Comparison of ENCODE assay signal across 10 cellular contexts in genomic region chr4:133152801-133153526, GRCh38. TPM values are rescaled to one million over a fixed set of nuclear protein-coding genes. Genes with fewer than 3 reads are reported as not detected.
A peak's percentile ranks its signal among the peaks of the same experiment; 100 is the strongest.
DNase-seq lines count a peak whose midpoint lies in the region; ATAC-seq and TF ChIP-seq lines count a peak whose summit lies in the region.
"Had no signal": no experiment of that assay in that cellular context is flagged by ENCODE, and none has a peak within 500 bp of the region (broad histone marks: within the 10 kb centered on the region; RNA-seq: fewer than 3 reads in every experiment).

No MANE protein-coding gene starts in this region.

- H3K4me3 ChIP-seq in IMR-90 (ENCODE audit: insufficient read depth, low read depth, low read length) (no peak overlapping the region; the same call in 1 of the 2 replicates), ovary (peak overlapping the region; percentile 40)

- no TSS peak for BruUV-seq in Calu3 (replicated peaks; lab: Mats Ljungman, UMichigan)
- no TSS peak for BruUV-seq in IMR-90 (replicated peaks; lab: Mats Ljungman, UMichigan)

- TF ChIP-seq RAD21 in IMR-90 (IDR thresholded peaks at IDR 0.05; ENCODE audit: low read length), result no peak

- H3K27ac ChIP-seq in IMR-90 (ENCODE audit: insufficient read depth, low read length) (no peak overlapping the region), ovary (peak overlapping the region in 1 of 2 donors; percentile 56)

- no peak overlapping the region for H3K56ac ChIP-seq in IMR-90 (ENCODE audit: extremely low read depth, insufficient read depth, low read length)

- intact Hi-C loops in Calu3 (cut with micrococcal nuclease; ENCODE audit: unreplicated experiment), result loop anchor here (5.0 kb wide), 1 partner anchor 329 kb away; no protein-coding TSS in a partner anchor
- intact Hi-C loops in IMR-90 (cut with micrococcal nuclease), result loop anchor here (5.0 kb wide), 1 partner anchor 689 kb away; no protein-coding TSS in a partner anchor
- intact Hi-C loops in ovary (cut with DNase I), result no loop called here

- no peaks in the 10 kb centered on the region for H3K9me1 ChIP-seq in IMR-90 (ENCODE audit: insufficient read depth, low read length)

- H2BK120ac ChIP-seq in IMR-90 (ENCODE audit: low read depth, low read length), result no peak overlapping the region

- no peak overlapping the region for H3K9ac ChIP-seq in IMR-90 (ENCODE audit: low read depth, low read length)

- no peak overlapping the region for H4K91ac ChIP-seq in IMR-90 (ENCODE audit: insufficient read depth, low read depth, low read length)

- H3K4me2 ChIP-seq in IMR-90 (ENCODE audit: low read depth, low read length), result peak overlapping the region; percentile 64

- H2AK5ac ChIP-seq in IMR-90 (ENCODE audit: low read depth, low read length), result no peak overlapping the region

- DNase-seq in Calu3 (no peak), IMR-90 (no peak), fibroblast of peridontal ligament (ENCODE audit: extremely low read depth) (peak; percentile 29), ovary (no peak), HUDEP-2 (lab: John Stamatoyannopoulos, UW; ENCODE audit: unreplicated experiment in 76 of 76) (no peak), MV-4-11 (lab: John Stamatoyannopoulos, UW) (no peak)
- DNase-seq in stimulated activated CD4-positive, alpha-beta T cell treated with anti-CD3 and anti-CD28 coated beads, Interleukin-12 subunit alpha, Interleukin-12 subunit beta, amount 100 ng/mL, for 4 hours, result no peak
- DNase-seq: effector memory CD4-positive, alpha-beta T cell; NCI-H1092 had no signal

- H2BK15ac ChIP-seq in IMR-90 (ENCODE audit: low read depth, low read length), result no peak overlapping the region

- no peak overlapping the region for H3K4ac ChIP-seq in IMR-90 (ENCODE audit: low read depth, low read length)

- 0% methylated on average over 1 of the region's 21 CpGs; no CpG with 5 or more reads in 1 of the 2 experiments for WGBS in IMR-90 (ENCODE audit: extremely low coverage in 2 of 2, insufficient read length in 1 of 2), 2 experiments
- 4 to 8% (median 5%) methylated on average over 21 of the region's 21 CpGs for WGBS in ovary, 3 donors

- H3K27me3 ChIP-seq in IMR-90 (ENCODE audit: control insufficient read depth, insufficient read depth, low read length) (peaks cover 44% of the 10 kb centered on the region), ovary (no peaks in the 10 kb centered on the region)

- TF ChIP-seq EP300 in ovary (IDR thresholded peaks at IDR 0.05), result no peak

- H3K4me1 ChIP-seq in IMR-90 (ENCODE audit: control insufficient read depth, insufficient read depth, low read length) (peaks cover 2% of the 10 kb centered on the region; the same call in 1 of the 2 replicates), ovary (ENCODE audit: insufficient read depth) (no peaks in the 10 kb centered on the region)

- H3K79me1 ChIP-seq in IMR-90 (ENCODE audit: low read depth in 1 of 2, low read length in 2 of 2), result no peaks in the 10 kb centered on the region

- ATAC-seq in IMR-90 (ENCODE audit: low read depth) (no peak), HG03442 (IDR thresholded peaks at IDR 0.05; ENCODE audit: unreplicated experiment) (no peak)

- peaks cover 7% of the 10 kb centered on the region for H3K4me1 Mint-ChIP-seq in Calu3 (ENCODE audit: low read depth, unreplicated experiment)

- no peak overlapping the region for H2AK9ac ChIP-seq in IMR-90 (replicated peaks; ENCODE audit: low read depth, low read length, poor library complexity)

- no peak overlapping the region for H4K8ac ChIP-seq in IMR-90 (ENCODE audit: low read depth in 2 of 2, low read length in 2 of 2)

- POLR2A ChIA-PET in IMR-90 (lab: Charles Lee; ENCODE audit: unreplicated experiment), result no interaction called here

- H3K4me3 Mint-ChIP-seq in Calu3 (ENCODE audit: low read depth, unreplicated experiment), result peak overlapping the region; percentile 64

- H3K27me3 Mint-ChIP-seq in Calu3 (ENCODE audit: unreplicated experiment), result no peaks in the 10 kb centered on the region

- peaks cover 7% of the 10 kb centered on the region for H3K9me3 Mint-ChIP-seq in Calu3 (ENCODE audit: low read depth, unreplicated experiment)

- H4K20me1 ChIP-seq in IMR-90 (ENCODE audit: insufficient read depth, low read length), result no peaks in the 10 kb centered on the region

- H4K5ac ChIP-seq in IMR-90 (ENCODE audit: low read depth, low read length), result no peak overlapping the region

- no peak overlapping the region for H3K27ac Mint-ChIP-seq in Calu3 (ENCODE audit: unreplicated experiment)

- H3K18ac ChIP-seq in IMR-90 (ENCODE audit: low read depth, low read length), result no peak overlapping the region

- peak overlapping the region; percentile 71 for H2AFZ ChIP-seq in IMR-90 (replicated peaks; ENCODE audit: low read length, poor library complexity)

- no peak for TF ChIP-seq POLR2A in IMR-90 (IDR thresholded peaks at IDR 0.05; ENCODE audit: low read depth, low read length)
- TF ChIP-seq POLR2A in ovary (IDR thresholded peaks at IDR 0.05), result no peak

- no peak overlapping the region for H2BK20ac ChIP-seq in IMR-90 (ENCODE audit: low read depth, low read length)

- in situ Hi-C loops in IMR-90 (cut with MboI; ENCODE audit: low sequenced_read_pairs), result no loop called here

- no peak overlapping the region; the same call in 1 of the 2 replicates for H3K23ac ChIP-seq in IMR-90 (ENCODE audit: low read depth, low read length)

- H3K36me3 ChIP-seq in IMR-90 (ENCODE audit: control insufficient read depth, insufficient read depth, low read length) (no peaks in the 10 kb centered on the region), ovary (no peaks in the 10 kb centered on the region)

- no peak overlapping the region for H2BK5ac ChIP-seq in IMR-90 (ENCODE audit: low read depth, low read length, poor library complexity, severe bottlenecking)

- no peak for TF ChIP-seq CTCF in Calu3 (IDR thresholded peaks at IDR 0.05; ENCODE audit: unreplicated experiment)
- no peak for TF ChIP-seq CTCF in IMR-90 (conservative IDR thresholded peaks at IDR 0.05; ENCODE audit: low read depth, low read length)
- no peak for TF ChIP-seq CTCF in ovary (IDR thresholded peaks at IDR 0.05)

- H3K9me3 ChIP-seq in IMR-90 (ENCODE audit: control insufficient read depth, insufficient read depth, low read length) (no peaks in the 10 kb centered on the region), ovary (no peaks in the 10 kb centered on the region)

- CTCF ChIA-PET in Calu3 (lab: Charles Lee) (no interaction called here), IMR-90 (lab: Yijun Ruan, JAX) (no interaction called here)

- no peak overlapping the region for H3K14ac ChIP-seq in IMR-90 (replicated peaks; ENCODE audit: low read depth, low read length)

- dilution Hi-C loops in IMR-90 (cut with HindIII; ENCODE audit: low sequenced_read_pairs, unreplicated experiment), result no loop called here

- H3K36me3 Mint-ChIP-seq in Calu3 (ENCODE audit: insufficient read depth, unreplicated experiment), result peaks cover 5% of the 10 kb centered on the region

TF ChIP-seq in IMR-90, 13 proteins besides CTCF, POLR2A, EP300 and RAD21:
- TF ChIP-seq SMC3 (IDR thresholded peaks at IDR 0.05; ENCODE audit: low read depth, low read length), result no peak
- TF ChIP-seq, protein P1, sequence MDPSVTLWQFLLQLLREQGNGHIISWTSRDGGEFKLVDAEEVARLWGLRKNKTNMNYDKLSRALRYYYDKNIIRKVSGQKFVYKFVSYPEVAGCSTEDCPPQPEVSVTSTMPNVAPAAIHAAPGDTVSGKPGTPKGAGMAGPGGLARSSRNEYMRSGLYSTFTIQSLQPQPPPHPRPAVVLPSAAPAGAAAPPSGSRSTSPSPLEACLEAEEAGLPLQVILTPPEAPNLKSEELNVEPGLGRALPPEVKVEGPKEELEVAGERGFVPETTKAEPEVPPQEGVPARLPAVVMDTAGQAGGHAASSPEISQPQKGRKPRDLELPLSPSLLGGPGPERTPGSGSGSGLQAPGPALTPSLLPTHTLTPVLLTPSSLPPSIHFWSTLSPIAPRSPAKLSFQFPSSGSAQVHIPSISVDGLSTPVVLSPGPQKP (IDR thresholded peaks at IDR 0.05; ENCODE audit: borderline replicate concordance, low read depth, low read length), result no peak
- TF ChIP-seq CHD1 (IDR thresholded peaks at IDR 0.05; ENCODE audit: low read depth, low read length), result no peak
- no peak for TF ChIP-seq FOS (IDR thresholded peaks at IDR 0.05; ENCODE audit: low read depth, low read length)
- no peak for TF ChIP-seq NFE2L2 (IDR thresholded peaks at IDR 0.05; ENCODE audit: low read depth, low read length)
- no peak for TF ChIP-seq BHLHE40 (IDR thresholded peaks at IDR 0.05; ENCODE audit: low read depth, low read length)
- no peak for TF ChIP-seq MAFK (IDR thresholded peaks at IDR 0.05; ENCODE audit: low read depth, low read length)
- TF ChIP-seq MXI1 (IDR thresholded peaks at IDR 0.05; ENCODE audit: borderline replicate concordance, low read depth, low read length), result no peak
- no peak for TF ChIP-seq RCOR1 (IDR thresholded peaks at IDR 0.05; ENCODE audit: insufficient replicate concordance, low read length)
- TF ChIP-seq MAZ (IDR thresholded peaks at IDR 0.05; ENCODE audit: borderline replicate concordance, low read depth, low read length), result no peak
- TF ChIP-seq RFX5 (IDR thresholded peaks at IDR 0.05; ENCODE audit: low read depth, low read length), result no peak
- no peak for TF ChIP-seq CEBPB (IDR thresholded peaks at IDR 0.05; ENCODE audit: low read depth, low read length)

RNA-seq across cellular contexts. Expression of gene PCDH10, which starts 3.9 kb away (rescaled TPM):
- total RNA-seq in Calu3 (2022), result not detected in 2 replicates
- 0.90 and 1.4 TPM in 2 replicates for total RNA-seq in IMR-90 (2012; rRNA removed)
- 2.0 and 2.5 TPM in 2 replicates for polyA plus RNA-seq in IMR-90 (2012; rRNA removed)
- 1.6 and 1.7 TPM in 2 replicates for polyA plus RNA-seq in IMR-90 (2012; cell fraction: cytosol; rRNA removed)
- 1.1 and 1.6 TPM in 2 replicates for polyA plus RNA-seq in IMR-90 (2012; cell fraction: nucleus; rRNA removed; ENCODE audit: low replicate concordance)
- total RNA-seq in ovary, result 1 to 10 TPM in 3 of 7 donors, under 1 TPM in 4; 0.23 to 6.4 (median 0.97) TPM
- polyA plus RNA-seq in ovary, result 1 to 10 TPM; 2.2 to 2.5 TPM

Comparison
In these comparisons a context has a peak if more than half of its experiments do, and no peak if none do; other contexts are left out.
1. intact Hi-C loops: an anchor here in Calu3 (5.0 kb wide) and IMR-90 (5.0 kb wide); none called in ovary.